ENCODE assay signal across 8 cellular contexts in the genomic region with DNA sequence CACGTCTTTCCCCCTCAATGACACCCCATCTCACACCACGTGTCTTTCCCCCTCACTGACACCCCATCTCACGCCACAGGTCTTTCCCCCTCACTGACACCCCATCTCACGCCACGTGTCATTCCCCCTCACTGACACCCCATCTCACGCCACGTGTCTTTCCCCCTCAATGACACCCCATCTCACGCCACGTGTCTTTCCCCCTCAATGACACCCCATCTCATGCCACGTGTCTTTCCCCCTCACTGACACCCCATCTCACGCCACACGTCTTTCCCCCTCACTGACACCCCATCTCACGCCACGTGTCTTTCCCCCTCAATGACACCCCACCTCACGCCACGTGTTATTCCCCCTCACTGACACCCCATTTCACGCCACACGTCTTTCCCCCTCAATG.
DNase-seq lines count a peak whose midpoint lies in the region; ATAC-seq and TF ChIP-seq lines count a peak whose summit lies in the region.
"Not testable (repeated sequence)": the region's sequence is repeated elsewhere in the genome, so short reads cannot be mapped to it uniquely, and the experiment has no call there.

No MANE protein-coding gene starts in this region.

- TF ChIP-seq RAD21 in IMR-90 (IDR thresholded peaks at IDR 0.05; ENCODE audit: low read length) = not testable (repeated sequence)

- H3K36me3 ChIP-seq in BLaER1; IMR-90 (ENCODE audit: control insufficient read depth, insufficient read depth, low read length); iPS-20b (ENCODE audit: insufficient read depth, low read depth, low read length): not testable (repeated sequence)

- H3K9me1 ChIP-seq in IMR-90 (ENCODE audit: insufficient read depth, low read length) = not testable (repeated sequence)

- not testable (repeated sequence) for H3K27ac ChIP-seq in BLaER1; IMR-90 (ENCODE audit: insufficient read depth, low read length); iPS-20b (ENCODE audit: low read length)

- not testable (repeated sequence) for H4K8ac ChIP-seq in IMR-90 (ENCODE audit: low read depth in 2 of 2, low read length in 2 of 2)

- not testable (repeated sequence) for H3K4ac ChIP-seq in IMR-90 (ENCODE audit: low read depth, low read length)

- not testable (repeated sequence) for H3K27me3 ChIP-seq in BLaER1; IMR-90 (ENCODE audit: control insufficient read depth, insufficient read depth, low read length); iPS-20b (ENCODE audit: insufficient read depth, low read length)

- H3K4me1 ChIP-seq in BLaER1; IMR-90 (ENCODE audit: control insufficient read depth, insufficient read depth, low read length); iPS-20b (ENCODE audit: insufficient read depth, low read length): not testable (repeated sequence)

- H3K14ac ChIP-seq in IMR-90 (replicated peaks; ENCODE audit: low read depth, low read length) = not testable (repeated sequence)

- 88% methylated on average over 18 of the region's 18 CpGs; no CpG with 5 or more reads in 1 of the 2 experiments for WGBS in IMR-90 (ENCODE audit: extremely low coverage in 2 of 2, insufficient read length in 1 of 2), 2 experiments

- not testable (repeated sequence) for H3K4me2 ChIP-seq in BLaER1; IMR-90 (ENCODE audit: low read depth, low read length)

- H2AFZ ChIP-seq in IMR-90 (replicated peaks; ENCODE audit: low read length, poor library complexity) = not testable (repeated sequence)

- peaks cover 87% of the 10 kb centered on the region for H3K9me3 ChIP-seq in BLaER1
- H3K9me3 ChIP-seq in IMR-90 (ENCODE audit: control insufficient read depth, insufficient read depth, low read length) = peaks cover 53% of the 10 kb centered on the region
- H3K9me3 ChIP-seq in iPS-20b (ENCODE audit: insufficient read depth, low read depth, low read length) = peaks cover 90% of the 10 kb centered on the region

- H4K91ac ChIP-seq in IMR-90 (ENCODE audit: insufficient read depth, low read depth, low read length) = not testable (repeated sequence)

- POLR2A ChIA-PET in IMR-90 (lab: Charles Lee; ENCODE audit: unreplicated experiment) = not testable (repeated sequence)

- not testable (repeated sequence) for H4K5ac ChIP-seq in IMR-90 (ENCODE audit: low read depth, low read length)

- H2BK5ac ChIP-seq in IMR-90 (ENCODE audit: low read depth, low read length, poor library complexity, severe bottlenecking) = not testable (repeated sequence)

- H3K4me3 ChIP-seq in BLaER1 = peak overlapping the region; percentile 40
- H3K4me3 ChIP-seq in HFF-Myc (replicated peaks; ENCODE audit: low read depth, low read length); IMR-90 (ENCODE audit: insufficient read depth, low read depth, low read length); fibroblast of mammary gland (ENCODE audit: control insufficient read depth, low read depth, low read length): not testable (repeated sequence)
- peak overlapping the region; percentile 46 for H3K4me3 ChIP-seq in iPS-20b (ENCODE audit: low read length)

- DNase-seq in HFF-Myc (ENCODE audit: extremely low read depth, low read depth) (peak; percentile 2), IMR-90 (peak; percentile 37), astrocyte of the hippocampus (ENCODE audit: low read depth, low spot score) (peak; percentile 15), dermis blood vessel endothelial cell (peak; percentile 20), fibroblast of mammary gland (ENCODE audit: low read depth) (peak; percentile 4), renal cortical epithelial cell (ENCODE audit: low read depth) (peak; percentile 2)

- H2AK5ac ChIP-seq in IMR-90 (ENCODE audit: low read depth, low read length) = not testable (repeated sequence)

- not testable (repeated sequence) for TF ChIP-seq POLR2A in IMR-90 (IDR thresholded peaks at IDR 0.05; ENCODE audit: low read depth, low read length)

- TF ChIP-seq CTCF in HFF-Myc (IDR thresholded peaks at IDR 0.05; ENCODE audit: low read depth, low read length, missing control alignments); IMR-90 (conservative IDR thresholded peaks at IDR 0.05; ENCODE audit: low read depth, low read length); fibroblast of mammary gland (conservative IDR thresholded peaks at IDR 0.05; ENCODE audit: control insufficient read depth, insufficient read depth, low read depth, low read length): not testable (repeated sequence)

- intact Hi-C loops in IMR-90 (cut with micrococcal nuclease) = not testable (repeated sequence)

- not testable (repeated sequence) for H2BK15ac ChIP-seq in IMR-90 (ENCODE audit: low read depth, low read length)

- ATAC-seq in IMR-90 (ENCODE audit: low read depth) = not testable (repeated sequence)

- CTCF ChIA-PET in IMR-90 (lab: Yijun Ruan, JAX) = not testable (repeated sequence)

- H2BK20ac ChIP-seq in IMR-90 (ENCODE audit: low read depth, low read length) = not testable (repeated sequence)

- not testable (repeated sequence) for H3K9ac ChIP-seq in BLaER1; IMR-90 (ENCODE audit: low read depth, low read length); iPS-20b (ENCODE audit: low read depth, low read length)

- H3K56ac ChIP-seq in IMR-90 (ENCODE audit: extremely low read depth, insufficient read depth, low read length) = not testable (repeated sequence)

- in situ Hi-C loops in IMR-90 (cut with MboI; ENCODE audit: low sequenced_read_pairs) = not testable (repeated sequence)

- H3K18ac ChIP-seq in IMR-90 (ENCODE audit: low read depth, low read length) = not testable (repeated sequence)

- not testable (repeated sequence) for H3K23ac ChIP-seq in IMR-90 (ENCODE audit: low read depth, low read length)

- H2BK120ac ChIP-seq in IMR-90 (ENCODE audit: low read depth, low read length) = not testable (repeated sequence)

- dilution Hi-C loops in IMR-90 (cut with HindIII; ENCODE audit: low sequenced_read_pairs, unreplicated experiment) = not testable (repeated sequence)

- BruUV-seq in IMR-90 (replicated peaks; lab: Mats Ljungman, UMichigan) = not testable (repeated sequence)

- not testable (repeated sequence) for H2AK9ac ChIP-seq in IMR-90 (replicated peaks; ENCODE audit: low read depth, low read length, poor library complexity)

- not testable (repeated sequence) for H3K79me1 ChIP-seq in IMR-90 (ENCODE audit: low read depth in 1 of 2, low read length in 2 of 2)

- not testable (repeated sequence) for H4K20me1 ChIP-seq in BLaER1; IMR-90 (ENCODE audit: insufficient read depth, low read length)
